ENCODE assay signal across 20 cellular contexts in the genomic region with DNA sequence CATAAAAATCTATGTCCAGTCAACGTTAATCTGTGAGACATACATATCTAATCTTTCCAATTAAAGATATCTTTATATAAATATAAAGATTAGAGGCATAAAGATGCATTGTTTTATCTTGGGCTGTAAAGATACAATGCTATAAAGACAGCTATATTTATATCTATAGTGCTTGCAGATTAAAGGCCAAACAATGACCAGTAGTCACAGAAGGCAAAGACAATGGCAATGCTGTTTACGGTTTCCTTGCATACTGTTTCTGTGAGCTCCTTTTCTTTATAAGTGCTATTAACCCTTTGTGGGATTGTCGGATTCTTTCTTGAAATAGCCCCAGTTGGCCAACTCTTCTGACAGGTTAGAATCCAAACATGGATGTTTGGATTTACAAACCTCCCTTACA.
DNase-seq lines count a peak whose midpoint lies in the region; ATAC-seq, FAIRE-seq and TF ChIP-seq lines count a peak whose summit lies in the region.
"Had no signal": no experiment of that assay in that cellular context is flagged by ENCODE, and none has a peak within 500 bp of the region (broad histone marks: within the 10 kb centered on the region; RNA-seq: fewer than 3 reads in every experiment).

No MANE protein-coding gene starts in this region.

- in situ Hi-C loops in HepG2 (cut with HindIII; ENCODE audit: extremely low pct_ligation_motif_present, low pct_unique_long_range_greater_than_20kb), result no loop called here

- CTCF ChIA-PET in HepG2 (lab: Yijun Ruan, JAX; ENCODE audit: low intra/inter-chr PET ratio, low total read pairs), result no interaction called here
- CTCF ChIA-PET in activated CD4-positive, alpha-beta T cell treated with anti-CD3 and anti-CD28 coated beads, Interleukin-2, amount 10 ng/mL, durations not matched to agents 7 days and 5 days (lab: Charles Lee), result no interaction called here

- H3K27me3 Mint-ChIP-seq in activated CD4-positive, alpha-beta T cell treated with anti-CD3 and anti-CD28 coated beads, Interleukin-2, amount 10 ng/mL, durations not matched to agents 7 days and 5 days, result no peaks in the 10 kb centered on the region
- H3K27me3 Mint-ChIP-seq: B cell had no signal

- H3K27ac Mint-ChIP-seq in activated CD4-positive, alpha-beta T cell treated with anti-CD3 and anti-CD28 coated beads, Interleukin-2, amount 10 ng/mL, durations not matched to agents 7 days and 5 days, result no peak overlapping the region
- H3K27ac Mint-ChIP-seq: B cell had no signal

- POLR2A ChIA-PET in HepG2 (lab: Yijun Ruan, JAX), result interaction anchor here (1.3 to 2.7 kb wide), 5 partner anchors 7 to 93 kb away, joined by 3 to 14 read pairs (median 4); no protein-coding TSS in a partner anchor
- POLR2A ChIA-PET in activated CD4-positive, alpha-beta T cell treated with anti-CD3 and anti-CD28 coated beads, Interleukin-2, amount 10 ng/mL, durations not matched to agents 7 days and 5 days (lab: Charles Lee), result no interaction called here

- TF ChIP-seq POLR2A in HepG2 (IDR thresholded peaks at IDR 0.05; ENCODE audit: insufficient read depth in 1 of 2, low read depth in 2 of 2, low read length in 2 of 2) (no peak), right lobe of liver (IDR thresholded peaks at IDR 0.05) (no peak), spleen (IDR thresholded peaks at IDR 0.05) (no peak)

- H3K4me3 ChIP-seq in HepG2 (replicated peaks in 1 of 3; ENCODE audit: insufficient read depth in 1 of 3, low read depth in 2 of 3, low read length in 3 of 3) (no peak overlapping the region), right lobe of liver (no peak overlapping the region), mucosa of descending colon (no peak overlapping the region), spleen (no peak overlapping the region)
- H3K4me3 ChIP-seq: K562 had no signal

- H3K4me3 Mint-ChIP-seq in activated CD4-positive, alpha-beta T cell treated with anti-CD3 and anti-CD28 coated beads, Interleukin-2, amount 10 ng/mL, durations not matched to agents 7 days and 5 days, result no peak overlapping the region
- H3K4me3 Mint-ChIP-seq: B cell had no signal

- ATAC-seq in HepG2, result no peak
- ATAC-seq in right lobe of liver, result no peak
- ATAC-seq in mucosa of descending colon, result peak; percentile 51
- ATAC-seq in GM19467 (IDR thresholded peaks at IDR 0.05; ENCODE audit: unreplicated experiment), result no peak
- ATAC-seq: K562 had no signal

- no peak for TF ChIP-seq RAD21 in HepG2 (CRISPR knock-in tag; IDR thresholded peaks at IDR 0.05)

- DNase-seq in HepG2 (ENCODE audit: low spot score) (no peak), right lobe of liver (no peak), globus pallidus (ENCODE audit: low spot score) (peak; percentile 76), mucosa of descending colon (no peak), spleen (no peak), SHP77 treated with DMSO at 0.1 percent for 48 hours (lab: John Stamatoyannopoulos, UW) (no peak)
- no peak for DNase-seq in activated CD4-positive, alpha-beta T cell treated with anti-CD3 and anti-CD28 coated beads, Interleukin-2, amount 10 ng/mL, durations not matched to agents 7 days and 5 days
- DNase-seq: 8988T, COR-L47, HCEC 1CT, NCI-H1105 treated with DMSO at 0.1 percent for 48 hours, NCI-H1694 treated with DMSO at 0.1 percent for 48 hours, NCI-H510A treated with DMSO at 0.1 percent for 48 hours, NCI-H774, OCI-M1, Right ventricle myocardium superior had no signal

- H3K27ac ChIP-seq in HepG2 (ENCODE audit: extremely low read length, insufficient read depth, low read length) (no peak overlapping the region), right lobe of liver (no peak overlapping the region), spleen (no peak overlapping the region)

- no peak overlapping the region; the same call in 1 of the 2 replicates for H3K9ac ChIP-seq in HepG2 (ENCODE audit: insufficient read depth, low read depth, low read length)

- H3K4me2 ChIP-seq in HepG2 (ENCODE audit: low read depth, low read length), result peak overlapping the region; percentile 26; the same call in 1 of the 2 replicates

- BruUV-seq in HepG2 (replicated peaks; lab: Mats Ljungman, UMichigan), result no TSS peak

- H3K79me2 ChIP-seq in HepG2 (ENCODE audit: insufficient read depth, low read length), result no peaks in the 10 kb centered on the region

- no peaks in the 10 kb centered on the region for H3K9me3 Mint-ChIP-seq in activated CD4-positive, alpha-beta T cell treated with anti-CD3 and anti-CD28 coated beads, Interleukin-2, amount 10 ng/mL, durations not matched to agents 7 days and 5 days

- no peaks in the 10 kb centered on the region for H4K20me1 ChIP-seq in HepG2 (ENCODE audit: insufficient read depth, low read length)

- FAIRE-seq in HepG2 (lab: Jason Lieb, UNC), result no peak
- FAIRE-seq: G401.6, K562 had no signal

- 11% methylated on average over 3 of the region's 3 CpGs for WGBS in HepG2 (ENCODE audit: low lambda C conversion rate)
- WGBS in right lobe of liver (ENCODE audit: insufficient coverage, low coverage, low lambda C conversion rate, missing lambda C conversion rate), result 34% methylated on average over 3 of the region's 3 CpGs
- WGBS in spleen, 5 donors, result 27 to 36% (median 32%) methylated on average over 3 of the region's 3 CpGs

- H3K4me1 ChIP-seq in HepG2 (ENCODE audit: insufficient read depth, low read length) (peaks cover 42% of the 10 kb centered on the region), right lobe of liver (peaks cover 0 to 24% (median 5%) of the 10 kb centered on the region in 4 donors), mucosa of descending colon (ENCODE audit: low read depth) (no peaks in the 10 kb centered on the region), spleen (no peaks in the 10 kb centered on the region)

- no peak for TF ChIP-seq CTCF in HepG2 (CRISPR knock-in tag; IDR thresholded peaks at IDR 0.05)
- TF ChIP-seq CTCF in right lobe of liver (IDR thresholded peaks at IDR 0.05), result no peak
- TF ChIP-seq CTCF in mucosa of descending colon (IDR thresholded peaks at IDR 0.05), result no peak
- TF ChIP-seq CTCF in spleen (IDR thresholded peaks at IDR 0.05 in 8 of 11, conservative IDR thresholded peaks at IDR 0.05 in 3 of 11), result no peak

- H3K27me3 ChIP-seq in HepG2 (ENCODE audit: control insufficient read depth in 1 of 2, insufficient read depth in 2 of 2, low read length in 2 of 2) (0 out of 5 replicates have a peak, but pooled peaks cover 0 to 3% of the 10 kb centered on the region in 2 experiments), right lobe of liver (no peaks in the 10 kb centered on the region), spleen (replicated peaks in 1 of 7) (peaks cover 0 to 5% (median 0%) of the 10 kb centered on the region in 7 donors)

- intact Hi-C loops in HepG2 (cut with micrococcal nuclease; ENCODE audit: unreplicated experiment) (loop anchor here (5.0 kb wide), 2 partner anchors 79 to 179 kb away; no protein-coding TSS in a partner anchor), right lobe of liver (cut with DNase I) (no loop called here), mucosa of descending colon (cut with DNase I, micrococcal nuclease) (no loop called here), spleen (cut with DNase I; ENCODE audit: low total_unique reads) (no loop called here)

- H3K9me3 ChIP-seq in HepG2 (ENCODE audit: low read length) (no peaks in the 10 kb centered on the region), right lobe of liver (no peaks in the 10 kb centered on the region), mucosa of descending colon (no peaks in the 10 kb centered on the region), spleen (peaks cover 0 to 14% (median 0%) of the 10 kb centered on the region in 8 donors)

- H3K36me3 Mint-ChIP-seq in activated CD4-positive, alpha-beta T cell treated with anti-CD3 and anti-CD28 coated beads, Interleukin-2, amount 10 ng/mL, durations not matched to agents 7 days and 5 days (ENCODE audit: low read depth), result no peaks in the 10 kb centered on the region

- H2AFZ ChIP-seq in HepG2 (ENCODE audit: low read length), result no peak overlapping the region

- TF ChIP-seq EP300 in HepG2 (IDR thresholded peaks at IDR 0.05; ENCODE audit: low read depth in 2 of 2, low read length in 2 of 2) (no peak), HepG2 (CRISPR knock-in tag; IDR thresholded peaks at IDR 0.05; ENCODE audit: borderline replicate concordance) (no peak)

- no peaks in the 10 kb centered on the region for H3K4me1 Mint-ChIP-seq in activated CD4-positive, alpha-beta T cell treated with anti-CD3 and anti-CD28 coated beads, Interleukin-2, amount 10 ng/mL, durations not matched to agents 7 days and 5 days
- H3K4me1 Mint-ChIP-seq: B cell had no signal

- H3K36me3 ChIP-seq in HepG2 (replicated peaks in 1 of 2; ENCODE audit: control insufficient read depth in 1 of 2, insufficient read depth in 2 of 2, low read length in 2 of 2) (no peaks in the 10 kb centered on the region), right lobe of liver (no peaks in the 10 kb centered on the region), mucosa of descending colon (ENCODE audit: low read depth) (no peaks in the 10 kb centered on the region), spleen (no peaks in the 10 kb centered on the region)

TF ChIP-seq in HepG2, 621 proteins besides CTCF, POLR2A, EP300 and RAD21 (continues in another document):
- TF ChIP-seq ZNF747 (CRISPR knock-in tag; IDR thresholded peaks at IDR 0.05; ENCODE audit: borderline replicate concordance) (no peak), ZNF143 (CRISPR knock-in tag; IDR thresholded peaks at IDR 0.05) (no peak), ZNF652 (CRISPR knock-in tag; IDR thresholded peaks at IDR 0.05; ENCODE audit: borderline replicate concordance, low read depth) (peak; percentile 86), SOX5 (CRISPR knock-in tag; IDR thresholded peaks at IDR 0.05; ENCODE audit: borderline replicate concordance) (no peak), ZNF562 (CRISPR knock-in tag; IDR thresholded peaks at IDR 0.05; ENCODE audit: borderline replicate concordance) (no peak)
- TF ChIP-seq, protein P1, sequence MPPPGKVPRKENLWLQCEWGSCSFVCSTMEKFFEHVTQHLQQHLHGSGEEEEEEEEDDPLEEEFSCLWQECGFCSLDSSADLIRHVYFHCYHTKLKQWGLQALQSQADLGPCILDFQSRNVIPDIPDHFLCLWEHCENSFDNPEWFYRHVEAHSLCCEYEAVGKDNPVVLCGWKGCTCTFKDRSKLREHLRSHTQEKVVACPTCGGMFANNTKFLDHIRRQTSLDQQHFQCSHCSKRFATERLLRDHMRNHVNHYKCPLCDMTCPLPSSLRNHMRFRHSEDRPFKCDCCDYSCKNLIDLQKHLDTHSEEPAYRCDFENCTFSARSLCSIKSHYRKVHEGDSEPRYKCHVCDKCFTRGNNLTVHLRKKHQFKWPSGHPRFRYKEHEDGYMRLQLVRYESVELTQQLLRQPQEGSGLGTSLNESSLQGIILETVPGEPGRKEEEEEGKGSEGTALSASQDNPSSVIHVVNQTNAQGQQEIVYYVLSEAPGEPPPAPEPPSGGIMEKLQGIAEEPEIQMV (CRISPR knock-in tag; IDR thresholded peaks at IDR 0.05; ENCODE audit: low read depth), result no peak
